ENCODE assay signal across 19 cellular contexts in the genomic region with DNA sequence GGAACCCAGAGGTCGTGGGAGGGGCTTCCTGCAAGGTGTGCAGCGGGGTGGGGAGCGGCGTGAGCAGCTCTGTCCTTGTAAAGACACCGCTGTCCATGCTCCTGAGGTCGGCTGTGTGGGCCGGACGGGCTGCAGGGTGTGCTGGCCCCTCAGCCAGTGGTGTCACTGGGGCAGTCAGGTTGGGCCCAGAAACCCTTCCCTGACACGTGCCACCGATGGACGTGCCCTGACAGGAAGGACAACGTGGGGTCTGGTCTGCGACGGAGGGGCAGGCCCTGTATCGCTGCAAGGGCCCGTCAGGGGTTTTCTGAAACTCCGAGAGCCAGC. TPM values are rescaled to one million over a fixed set of nuclear protein-coding genes. Genes with fewer than 3 reads are reported as not detected.
DNase-seq lines count a peak whose midpoint lies in the region; ATAC-seq, FAIRE-seq and TF ChIP-seq lines count a peak whose summit lies in the region.
"Had no signal": no experiment of that assay in that cellular context is flagged by ENCODE, and none has a peak within 500 bp of the region (broad histone marks: within the 10 kb centered on the region; RNA-seq: fewer than 3 reads in every experiment).

No MANE protein-coding gene starts in this region.

- no peak for TF ChIP-seq RAD21 in HepG2 (CRISPR knock-in tag; IDR thresholded peaks at IDR 0.05)

- H3K4me3 ChIP-seq in HepG2 (replicated peaks in 1 of 3; ENCODE audit: insufficient read depth in 1 of 3, low read depth in 2 of 3, low read length in 3 of 3) (no peak overlapping the region), right lobe of liver (no peak overlapping the region), H7 (ENCODE audit: insufficient read depth, low read depth, low read length) (no peak overlapping the region), heart right ventricle (no peak overlapping the region)
- H3K4me3 ChIP-seq: BLaER1, GM23248 had no signal

- TF ChIP-seq EP300 in HepG2 (IDR thresholded peaks at IDR 0.05; ENCODE audit: low read depth in 2 of 2, low read length in 2 of 2) (no peak), HepG2 (CRISPR knock-in tag; IDR thresholded peaks at IDR 0.05; ENCODE audit: borderline replicate concordance) (no peak)

- CTCF ChIA-PET in HepG2 (lab: Yijun Ruan, JAX; ENCODE audit: low intra/inter-chr PET ratio, low total read pairs), result no interaction called here

- H3K27ac ChIP-seq in HepG2 (ENCODE audit: extremely low read length, insufficient read depth, low read length), result no peak overlapping the region
- no peak overlapping the region for H3K27ac ChIP-seq in right lobe of liver
- peak overlapping the region; percentile 30 for H3K27ac ChIP-seq in angular gyrus (ENCODE audit: low read depth, low read length)
- no peak overlapping the region for H3K27ac ChIP-seq in heart right ventricle
- H3K27ac ChIP-seq: BLaER1, GM23248 had no signal

- in situ Hi-C loops in HepG2 (cut with HindIII; ENCODE audit: extremely low pct_ligation_motif_present, low pct_unique_long_range_greater_than_20kb), result no loop called here

- H3K9ac ChIP-seq in HepG2 (ENCODE audit: insufficient read depth, low read depth, low read length), result no peak overlapping the region
- H3K9ac ChIP-seq: BLaER1, GM23248 had no signal

- FAIRE-seq in HepG2 (lab: Jason Lieb, UNC), result no peak
- FAIRE-seq: GM19239, H54 had no signal

- H3K4me2 ChIP-seq in HepG2 (ENCODE audit: low read depth, low read length), result no peak overlapping the region
- H3K4me2 ChIP-seq: BLaER1 had no signal

- TF ChIP-seq CTCF in HepG2 (CRISPR knock-in tag; IDR thresholded peaks at IDR 0.05), result no peak
- TF ChIP-seq CTCF in right lobe of liver (IDR thresholded peaks at IDR 0.05), result no peak
- no peak for TF ChIP-seq CTCF in heart right ventricle (IDR thresholded peaks at IDR 0.05)

- H3K4me1 ChIP-seq in HepG2 (ENCODE audit: insufficient read depth, low read length), result peaks cover 9% of the 10 kb centered on the region
- no peaks in the 10 kb centered on the region for H3K4me1 ChIP-seq in right lobe of liver
- H3K4me1 ChIP-seq in heart right ventricle, result peaks cover 0 to 26% (median 19%) of the 10 kb centered on the region in 9 donors

- no peak overlapping the region for H2AFZ ChIP-seq in HepG2 (ENCODE audit: low read length)
- H2AFZ ChIP-seq: GM23248 had no signal

- WGBS in HepG2 (ENCODE audit: low lambda C conversion rate), result 98% methylated on average over 10 of the region's 17 CpGs
- WGBS in right lobe of liver (ENCODE audit: insufficient coverage, low coverage, low lambda C conversion rate, missing lambda C conversion rate), result no CpG with 5 or more reads among the region's 17 CpGs
- 91 to 92% methylated on average over 17 of the region's 17 CpGs for WGBS in heart right ventricle, 2 donors

- TF ChIP-seq POLR2A in HepG2 (IDR thresholded peaks at IDR 0.05; ENCODE audit: insufficient read depth in 1 of 2, low read depth in 2 of 2, low read length in 2 of 2) (no peak), right lobe of liver (IDR thresholded peaks at IDR 0.05) (no peak)

- peaks cover 9% of the 10 kb centered on the region for H3K79me2 ChIP-seq in HepG2 (ENCODE audit: insufficient read depth, low read length)

- H4K20me1 ChIP-seq in HepG2 (ENCODE audit: insufficient read depth, low read length), result peaks cover 2% of the 10 kb centered on the region

- H3K27me3 ChIP-seq in HepG2 (ENCODE audit: control insufficient read depth in 1 of 2, insufficient read depth in 2 of 2, low read length in 2 of 2) (no peaks in the 10 kb centered on the region), right lobe of liver (no peaks in the 10 kb centered on the region), H7 (ENCODE audit: control insufficient read depth, insufficient read depth, low read length) (no peaks in the 10 kb centered on the region; the same call in 1 of the 2 replicates), heart right ventricle (no peaks in the 10 kb centered on the region)
- H3K27me3 ChIP-seq: BLaER1 had no signal

- POLR2A ChIA-PET in HepG2 (lab: Yijun Ruan, JAX), result no interaction called here

- BruUV-seq in HepG2 (replicated peaks; lab: Mats Ljungman, UMichigan), result no TSS peak

- ATAC-seq in HepG2 (no peak), right lobe of liver (no peak), heart right ventricle (no peak), GM18909 (IDR thresholded peaks at IDR 0.05; ENCODE audit: poor library complexity, unreplicated experiment) (no peak)
- ATAC-seq: HCT116 had no signal

- H3K9me3 ChIP-seq in HepG2 (ENCODE audit: low read length) (no peaks in the 10 kb centered on the region), right lobe of liver (no peaks in the 10 kb centered on the region), heart right ventricle (no peaks in the 10 kb centered on the region)
- H3K9me3 ChIP-seq: BLaER1 had no signal

- intact Hi-C loops in HepG2 (cut with micrococcal nuclease; ENCODE audit: unreplicated experiment) (no loop called here), right lobe of liver (cut with DNase I) (no loop called here), heart right ventricle (cut with DNase I) (no loop called here)

- DNase-seq in HepG2 (ENCODE audit: low spot score), result no peak
- no peak for DNase-seq in right lobe of liver
- no peak for DNase-seq in H7
- DNase-seq in heart right ventricle, result no peak
- DNase-seq: 8988T; CD4-positive, alpha-beta memory T cell; DMS153; DMS79; GDM1; GM23248; Karpas-422; KBM-7 had no signal

- H3K36me3 ChIP-seq in HepG2 (replicated peaks in 1 of 2; ENCODE audit: control insufficient read depth in 1 of 2, insufficient read depth in 2 of 2, low read length in 2 of 2) (peaks cover 24 to 47% of the 10 kb centered on the region in 2 experiments), right lobe of liver (peaks cover 0 to 41% (median 9%) of the 10 kb centered on the region in 4 donors), H7 (replicated peaks; ENCODE audit: control insufficient read depth, insufficient read depth, low read length) (peaks cover 26% of the 10 kb centered on the region), heart right ventricle (peaks cover 0 to 73% (median 48%) of the 10 kb centered on the region in 9 donors)

RNA-seq across cellular contexts. Expression of a gene that starts 4.2 kb away (rescaled TPM):
- total RNA-seq in HepG2 (2016; rRNA removed; fragmentation: Illumina TruSeq; extraction: Trizol) (695 and 780 TPM in 2 replicates), right lobe of liver (1,000 to 10,000 TPM in 2 of 6 experiments, 100 to 1,000 TPM in 4; 334 to 1,615 (median 355) TPM), heart right ventricle (100 to 1,000 TPM; 480 to 720 (median 539) TPM)
- total RNA-seq in HepG2 (2016; cell fraction: cytosol; rRNA removed; fragmentation: Illumina TruSeq; extraction: Trizol; ENCODE audit: low read depth), result 693 and 734 TPM in 2 replicates
- total RNA-seq in HepG2 (2016; cell fraction: insoluble cytoplasmic fraction; rRNA removed; fragmentation: Illumina TruSeq; extraction: Trizol), result 654 and 886 TPM in 2 replicates
- total RNA-seq in HepG2 (2016; cell fraction: membrane; rRNA removed; fragmentation: Illumina TruSeq; extraction: Trizol), result 967 and 1,125 TPM in 2 replicates
- total RNA-seq in HepG2 (2016; cell fraction: nucleus; rRNA removed; fragmentation: Illumina TruSeq; extraction: Trizol), result 240 and 299 TPM in 2 replicates
- polyA plus RNA-seq in HepG2 (2011; rRNA removed) (1,411 and 1,504 TPM in 2 replicates), heart right ventricle (1,000 to 10,000 TPM; 2,400 to 3,724 TPM)
- polyA plus RNA-seq in HepG2 (2011; cell fraction: cytosol; rRNA removed), result 2,214 and 3,196 TPM in 2 replicates
- 923 and 1,023 TPM in 2 replicates for polyA plus RNA-seq in HepG2 (2011; cell fraction: nucleus; rRNA removed)
- 1,504 and 2,202 TPM in 2 replicates for polyA plus RNA-seq in HepG2 (2012)
- 1,868 and 2,054 TPM in 2 replicates for polyA plus RNA-seq in HepG2 (2016; cell fraction: cytosol; fragmentation: Illumina TruSeq; extraction: Trizol; ENCODE audit: low read depth)
- 1,628 and 1,692 TPM in 2 replicates for polyA plus RNA-seq in HepG2 (2016; cell fraction: insoluble cytoplasmic fraction; fragmentation: Illumina TruSeq; extraction: Trizol; ENCODE audit: low read depth)
- polyA plus RNA-seq in HepG2 (2016; cell fraction: membrane; fragmentation: Illumina TruSeq; extraction: Trizol; ENCODE audit: low read depth), result 2,328 and 2,419 TPM in 2 replicates
- polyA plus RNA-seq in HepG2 (2016; cell fraction: nucleus; fragmentation: Illumina TruSeq; extraction: Trizol; ENCODE audit: insufficient read depth, low read depth), result 895 and 898 TPM in 2 replicates
- polyA minus RNA-seq in HepG2 (2011; rRNA and poly(A)+ RNA removed; ENCODE audit: low replicate concordance), result 538 and 916 TPM in 2 replicates
- 647 and 682 TPM in 2 replicates for polyA minus RNA-seq in HepG2 (2011; cell fraction: cytosol; rRNA and poly(A)+ RNA removed)
- polyA minus RNA-seq in HepG2 (2011; cell fraction: nucleus; rRNA and poly(A)+ RNA removed), result 109 and 140 TPM in 2 replicates
- total RNA-seq in H7 (2014; rRNA removed; shearing (Covaris generic)), result 1,494 and 1,693 TPM in 2 replicates

RNA-seq across cellular contexts. Expression of a gene that starts 15.9 kb away (rescaled TPM):
- 0.22 TPM in 1 of 2 replicates, not detected in the other for total RNA-seq in HepG2 (2016; rRNA removed; fragmentation: Illumina TruSeq; extraction: Trizol)
- total RNA-seq in HepG2 (2016; cell fraction: cytosol; rRNA removed; fragmentation: Illumina TruSeq; extraction: Trizol; ENCODE audit: low read depth), result under 0.01 TPM in 1 of 2 replicates, not detected in the other
- 0.02 and 0.27 TPM in 2 replicates for total RNA-seq in HepG2 (2016; cell fraction: insoluble cytoplasmic fraction; rRNA removed; fragmentation: Illumina TruSeq; extraction: Trizol)
- total RNA-seq in HepG2 (2016; cell fraction: membrane; rRNA removed; fragmentation: Illumina TruSeq; extraction: Trizol), result 0.24 TPM in 1 of 2 replicates, not detected in the other
- 0.25 and 0.28 TPM in 2 replicates for total RNA-seq in HepG2 (2016; cell fraction: nucleus; rRNA removed; fragmentation: Illumina TruSeq; extraction: Trizol)
- 0.08 and 0.16 TPM in 2 replicates for polyA plus RNA-seq in HepG2 (2011; rRNA removed)
- 0.04 and 0.07 TPM in 2 replicates for polyA plus RNA-seq in HepG2 (2011; cell fraction: cytosol; rRNA removed)
- polyA plus RNA-seq in HepG2 (2011; cell fraction: nucleus; rRNA removed), result 0.37 and 0.61 TPM in 2 replicates
- polyA plus RNA-seq in HepG2 (2012), result 0.11 and 0.28 TPM in 2 replicates
- polyA plus RNA-seq in HepG2 (2016; cell fraction: cytosol; fragmentation: Illumina TruSeq; extraction: Trizol; ENCODE audit: low read depth), result not detected in 2 replicates
- polyA plus RNA-seq in HepG2 (2016; cell fraction: insoluble cytoplasmic fraction; fragmentation: Illumina TruSeq; extraction: Trizol; ENCODE audit: low read depth), result not detected in 2 replicates
- not detected in 2 replicates for polyA plus RNA-seq in HepG2 (2016; cell fraction: membrane; fragmentation: Illumina TruSeq; extraction: Trizol; ENCODE audit: low read depth)
- 0.18 and 0.40 TPM in 2 replicates for polyA plus RNA-seq in HepG2 (2016; cell fraction: nucleus; fragmentation: Illumina TruSeq; extraction: Trizol; ENCODE audit: insufficient read depth, low read depth)
- polyA minus RNA-seq in HepG2 (2011; rRNA and poly(A)+ RNA removed; ENCODE audit: low replicate concordance), result 0.40 and 0.77 TPM in 2 replicates
- 0.35 and 0.49 TPM in 2 replicates for polyA minus RNA-seq in HepG2 (2011; cell fraction: cytosol; rRNA and poly(A)+ RNA removed)
- polyA minus RNA-seq in HepG2 (2011; cell fraction: nucleus; rRNA and poly(A)+ RNA removed), result 0.52 and 0.75 TPM in 2 replicates
- under 1 TPM in 3 of 6 experiments, not detected in 3; 0.06 to 0.13 (median 0.06) TPM for total RNA-seq in right lobe of liver
- 0.11 and 0.31 TPM in 2 replicates for total RNA-seq in H7 (2014; rRNA removed; shearing (Covaris generic))
- under 1 TPM in 9 of 10 donors, not detected in 1; 0.02 to 0.23 (median 0.08) TPM for total RNA-seq in heart right ventricle
- polyA plus RNA-seq in heart right ventricle, result under 1 TPM; 0.13 to 0.15 TPM
- total RNA-seq: CD4-positive, alpha-beta memory T cell had no signal
- polyA plus RNA-seq: CD14-positive monocyte; CD4-positive, alpha-beta memory T cell had no signal

RNA-seq across cellular contexts. Expression of a gene that starts 26.6 kb away (rescaled TPM):
- total RNA-seq in HepG2 (2016; rRNA removed; fragmentation: Illumina TruSeq; extraction: Trizol), result 50.5 and 79.2 TPM in 2 replicates
- total RNA-seq in HepG2 (2016; cell fraction: cytosol; rRNA removed; fragmentation: Illumina TruSeq; extraction: Trizol; ENCODE audit: low read depth), result 72.9 and 77.7 TPM in 2 replicates
- total RNA-seq in HepG2 (2016; cell fraction: insoluble cytoplasmic fraction; rRNA removed; fragmentation: Illumina TruSeq; extraction: Trizol), result 43.4 and 84.1 TPM in 2 replicates
- total RNA-seq in HepG2 (2016; cell fraction: membrane; rRNA removed; fragmentation: Illumina TruSeq; extraction: Trizol), result 104 and 106 TPM in 2 replicates
- total RNA-seq in HepG2 (2016; cell fraction: nucleus; rRNA removed; fragmentation: Illumina TruSeq; extraction: Trizol), result 38.3 and 43.3 TPM in 2 replicates
- 58.7 and 63.3 TPM in 2 replicates for polyA plus RNA-seq in HepG2 (2011; rRNA removed)
- polyA plus RNA-seq in HepG2 (2011; cell fraction: cytosol; rRNA removed), result 37.8 and 48.2 TPM in 2 replicates
- 99.5 and 105 TPM in 2 replicates for polyA plus RNA-seq in HepG2 (2011; cell fraction: nucleus; rRNA removed)
- polyA plus RNA-seq in HepG2 (2012), result 48.3 and 71.8 TPM in 2 replicates
- polyA plus RNA-seq in HepG2 (2016; cell fraction: cytosol; fragmentation: Illumina TruSeq; extraction: Trizol; ENCODE audit: low read depth), result 108 and 114 TPM in 2 replicates
- polyA plus RNA-seq in HepG2 (2016; cell fraction: insoluble cytoplasmic fraction; fragmentation: Illumina TruSeq; extraction: Trizol; ENCODE audit: low read depth), result 86.3 and 104 TPM in 2 replicates
- polyA plus RNA-seq in HepG2 (2016; cell fraction: membrane; fragmentation: Illumina TruSeq; extraction: Trizol; ENCODE audit: low read depth), result 117 and 124 TPM in 2 replicates
- polyA plus RNA-seq in HepG2 (2016; cell fraction: nucleus; fragmentation: Illumina TruSeq; extraction: Trizol; ENCODE audit: insufficient read depth, low read depth), result 140 and 145 TPM in 2 replicates
- polyA minus RNA-seq in HepG2 (2011; rRNA and poly(A)+ RNA removed; ENCODE audit: low replicate concordance), result 26.8 and 58.6 TPM in 2 replicates
- 32.1 and 33.1 TPM in 2 replicates for polyA minus RNA-seq in HepG2 (2011; cell fraction: cytosol; rRNA and poly(A)+ RNA removed)
- polyA minus RNA-seq in HepG2 (2011; cell fraction: nucleus; rRNA and poly(A)+ RNA removed), result 35.5 and 41.4 TPM in 2 replicates
- 10 to 100 TPM; 22.3 to 50.9 (median 42.2) TPM for total RNA-seq in right lobe of liver
- 196 and 198 TPM in 2 replicates for total RNA-seq in H7 (2014; rRNA removed; shearing (Covaris generic))
- total RNA-seq in heart right ventricle, result 100 to 1,000 TPM in 2 of 10 donors, 10 to 100 TPM in 8; 56.7 to 111 (median 73.8) TPM
- 10 to 100 TPM; 82.6 to 91.3 TPM for polyA plus RNA-seq in heart right ventricle

RNA-seq across cellular contexts. Expression of a gene that starts 32.7 kb away (rescaled TPM):
- 113 and 124 TPM in 2 replicates for total RNA-seq in HepG2 (2016; rRNA removed; fragmentation: Illumina TruSeq; extraction: Trizol)
- 167 and 206 TPM in 2 replicates for total RNA-seq in HepG2 (2016; cell fraction: cytosol; rRNA removed; fragmentation: Illumina TruSeq; extraction: Trizol; ENCODE audit: low read depth)
- total RNA-seq in HepG2 (2016; cell fraction: insoluble cytoplasmic fraction; rRNA removed; fragmentation: Illumina TruSeq; extraction: Trizol), result 112 and 125 TPM in 2 replicates
- 130 and 170 TPM in 2 replicates for total RNA-seq in HepG2 (2016; cell fraction: membrane; rRNA removed; fragmentation: Illumina TruSeq; extraction: Trizol)
- 42.6 and 51.4 TPM in 2 replicates for total RNA-seq in HepG2 (2016; cell fraction: nucleus; rRNA removed; fragmentation: Illumina TruSeq; extraction: Trizol)
- polyA plus RNA-seq in HepG2 (2011; rRNA removed), result 115 and 120 TPM in 2 replicates
- polyA plus RNA-seq in HepG2 (2011; cell fraction: cytosol; rRNA removed), result 103 and 156 TPM in 2 replicates
- polyA plus RNA-seq in HepG2 (2011; cell fraction: nucleus; rRNA removed), result 88.3 and 90.1 TPM in 2 replicates
- polyA plus RNA-seq in HepG2 (2012), result 74.3 and 76.0 TPM in 2 replicates
- 282 and 316 TPM in 2 replicates for polyA plus RNA-seq in HepG2 (2016; cell fraction: cytosol; fragmentation: Illumina TruSeq; extraction: Trizol; ENCODE audit: low read depth)
- polyA plus RNA-seq in HepG2 (2016; cell fraction: insoluble cytoplasmic fraction; fragmentation: Illumina TruSeq; extraction: Trizol; ENCODE audit: low read depth), result 152 and 183 TPM in 2 replicates
- polyA plus RNA-seq in HepG2 (2016; cell fraction: membrane; fragmentation: Illumina TruSeq; extraction: Trizol; ENCODE audit: low read depth), result 195 and 222 TPM in 2 replicates
- 119 and 134 TPM in 2 replicates for polyA plus RNA-seq in HepG2 (2016; cell fraction: nucleus; fragmentation: Illumina TruSeq; extraction: Trizol; ENCODE audit: insufficient read depth, low read depth)
- polyA minus RNA-seq in HepG2 (2011; rRNA and poly(A)+ RNA removed; ENCODE audit: low replicate concordance), result 46.3 and 144 TPM in 2 replicates
- polyA minus RNA-seq in HepG2 (2011; cell fraction: cytosol; rRNA and poly(A)+ RNA removed), result 48.8 and 63.0 TPM in 2 replicates
- polyA minus RNA-seq in HepG2 (2011; cell fraction: nucleus; rRNA and poly(A)+ RNA removed), result 20.3 and 21.1 TPM in 2 replicates
- 100 to 1,000 TPM; 151 to 380 (median 221) TPM for total RNA-seq in right lobe of liver
- 12.3 and 31.6 TPM in 2 replicates for total RNA-seq in H7 (2014; rRNA removed; shearing (Covaris generic))
- 10 to 100 TPM; 53.4 to 89.2 (median 72.1) TPM for total RNA-seq in heart right ventricle
- polyA plus RNA-seq in heart right ventricle, result 100 to 1,000 TPM in 1 of 2 donors, 10 to 100 TPM in 1; 30.8 to 260 TPM

RNA-seq across cellular contexts. Expression of a gene that starts 45.0 kb away (rescaled TPM):
- total RNA-seq in HepG2 (2016; rRNA removed; fragmentation: Illumina TruSeq; extraction: Trizol), result 32.3 and 32.4 TPM in 2 replicates
- total RNA-seq in HepG2 (2016; cell fraction: cytosol; rRNA removed; fragmentation: Illumina TruSeq; extraction: Trizol; ENCODE audit: low read depth), result 11.9 and 13.3 TPM in 2 replicates
- total RNA-seq in HepG2 (2016; cell fraction: insoluble cytoplasmic fraction; rRNA removed; fragmentation: Illumina TruSeq; extraction: Trizol), result 34.4 and 35.4 TPM in 2 replicates
- 33.2 and 36.2 TPM in 2 replicates for total RNA-seq in HepG2 (2016; cell fraction: membrane; rRNA removed; fragmentation: Illumina TruSeq; extraction: Trizol)
- 15.1 and 17.1 TPM in 2 replicates for total RNA-seq in HepG2 (2016; cell fraction: nucleus; rRNA removed; fragmentation: Illumina TruSeq; extraction: Trizol)
- polyA plus RNA-seq in HepG2 (2011; rRNA removed), result 14.2 and 19.5 TPM in 2 replicates
- polyA plus RNA-seq in HepG2 (2011; cell fraction: cytosol; rRNA removed), result 18.3 and 24.5 TPM in 2 replicates
- 33.5 and 34.3 TPM in 2 replicates for polyA plus RNA-seq in HepG2 (2011; cell fraction: nucleus; rRNA removed)
- 9.6 and 14.8 TPM in 2 replicates for polyA plus RNA-seq in HepG2 (2012)
- polyA plus RNA-seq in HepG2 (2016; cell fraction: cytosol; fragmentation: Illumina TruSeq; extraction: Trizol; ENCODE audit: low read depth), result 11.7 and 15.7 TPM in 2 replicates
- 31.7 and 32.0 TPM in 2 replicates for polyA plus RNA-seq in HepG2 (2016; cell fraction: insoluble cytoplasmic fraction; fragmentation: Illumina TruSeq; extraction: Trizol; ENCODE audit: low read depth)
- polyA plus RNA-seq in HepG2 (2016; cell fraction: membrane; fragmentation: Illumina TruSeq; extraction: Trizol; ENCODE audit: low read depth), result 25.3 and 26.3 TPM in 2 replicates
- polyA plus RNA-seq in HepG2 (2016; cell fraction: nucleus; fragmentation: Illumina TruSeq; extraction: Trizol; ENCODE audit: insufficient read depth, low read depth), result 30.3 and 33.5 TPM in 2 replicates
- 15.8 and 20.8 TPM in 2 replicates for polyA minus RNA-seq in HepG2 (2011; rRNA and poly(A)+ RNA removed; ENCODE audit: low replicate concordance)
- polyA minus RNA-seq in HepG2 (2011; cell fraction: cytosol; rRNA and poly(A)+ RNA removed), result 8.7 and 9.4 TPM in 2 replicates
- polyA minus RNA-seq in HepG2 (2011; cell fraction: nucleus; rRNA and poly(A)+ RNA removed), result 13.3 and 13.6 TPM in 2 replicates
- total RNA-seq in right lobe of liver, result 10 to 100 TPM; 12.2 to 32.7 (median 15.3) TPM
- 57.2 and 75.3 TPM in 2 replicates for total RNA-seq in H7 (2014; rRNA removed; shearing (Covaris generic))
- total RNA-seq in heart right ventricle, result 10 to 100 TPM; 12.7 to 19.9 (median 15.2) TPM
- polyA plus RNA-seq in heart right ventricle, result 10 to 100 TPM; 28.4 to 29.8 TPM
